11 cellular contexts compared by ENCODE assay signal in genomic region chr6:1237636-1238035, GRCh38.
"Had no signal": no experiment of that assay in that cellular context is flagged by ENCODE, and none has a peak within 500 bp of the region (broad histone marks: within the 10 kb centered on the region; RNA-seq: fewer than 3 reads in every experiment).

No MANE protein-coding gene starts in this region.

- DNase-seq: GM23248, GOT3, H7, H9, HCEC 1CT, HFFc6 had no signal

- H3K4me1 ChIP-seq: HAP-1 had no signal

- H3K4me3 Mint-ChIP-seq: GM23338, H9, HFFc6 had no signal

- H3K27ac Mint-ChIP-seq: GM23338, H9, HFFc6 had no signal

- H3K27ac ChIP-seq: GM23248 had no signal

- H3K36me3 ChIP-seq: HAP-1 had no signal

- FAIRE-seq: H1, H54 had no signal

- H3K9me3 ChIP-seq: HAP-1 had no signal

- H3K4me2 ChIP-seq: GM23338 had no signal

- H3K9me3 Mint-ChIP-seq: GM23338, H9, HFFc6 had no signal

- ATAC-seq: GM23338, HCT116 had no signal

- H3K9ac ChIP-seq: GM23248 had no signal

- H2AFZ ChIP-seq: GM23248, GM23338 had no signal

- H3K4me3 ChIP-seq: GM23248, GM23338, HAP-1 had no signal
